25 cellular contexts compared by ENCODE assay signal in genomic region chr2:191941376-191941775, GRCh38.
"Had no signal": no experiment of that assay in that cellular context is flagged by ENCODE, and none has a peak within 500 bp of the region (broad histone marks: within the 10 kb centered on the region; RNA-seq: fewer than 3 reads in every experiment).

No MANE protein-coding gene starts in this region.

- H3K27me3 ChIP-seq: brain microvascular endothelial cell, MG63, SJCRH30 had no signal

- DNase-seq: activated B cell treated with CpG ODN at 0.5 μM for 24 hours; activated CD4-positive, alpha-beta memory T cell treated with anti-CD3 and anti-CD28 coated beads, Interleukin-2, amount 10 ng/mL, durations not matched to agents 7 days and 5 days; activated CD4-positive, alpha-beta T cell treated with anti-CD3 and anti-CD28 coated beads for 1 hour; activated CD4-positive, alpha-beta T cell treated with anti-CD3 and anti-CD28 coated beads, Interleukin-2, amount 10 ng/mL, durations not matched to agents 24 days and 14 days; activated gamma-delta T cell; activated naive CD4-positive, alpha-beta T cell treated with anti-CD3 and anti-CD28 coated beads for 36 hours; activated T-cell treated with anti-CD3 and anti-CD28 coated beads for 4 hours; activated T-cell treated with anti-CD3 and anti-CD28 coated beads, Interleukin-2, amount 50 U/mL, for 48 hours; amygdala; brain microvascular endothelial cell; cerebellar nuclear complex; MG63; NCI-H1105; NCI-H1436; NCI-H187 treated with DMSO at 0.1 percent for 48 hours; NCI-H2081 treated with DMSO at 0.1 percent for 48 hours; NCI-H526; NCI-H774; NK-92 treated with Interleukin-12 subunit alpha and Interleukin-12 subunit beta, amount 100 ng/mL, for 24 hours; OCI-M1; RPMI8226; SJCRH30 had no signal

- H3K36me3 ChIP-seq: brain microvascular endothelial cell, MG63, SJCRH30 had no signal

- H3K4me3 ChIP-seq: MG63, SJCRH30 had no signal

- ATAC-seq: activated T-helper 17 cell treated with anti-CD3 and anti-CD28 coated beads, Interleukin-2, amount 50 U/mL, for 72 hours; Panc1; Right ventricle myocardium inferior had no signal

- H3K4me1 ChIP-seq: SJCRH30 had no signal

- H3K9me3 ChIP-seq: MG63, SJCRH30 had no signal

- H3K27ac ChIP-seq: brain microvascular endothelial cell, SJCRH30 had no signal
